In the genomic region with DNA sequence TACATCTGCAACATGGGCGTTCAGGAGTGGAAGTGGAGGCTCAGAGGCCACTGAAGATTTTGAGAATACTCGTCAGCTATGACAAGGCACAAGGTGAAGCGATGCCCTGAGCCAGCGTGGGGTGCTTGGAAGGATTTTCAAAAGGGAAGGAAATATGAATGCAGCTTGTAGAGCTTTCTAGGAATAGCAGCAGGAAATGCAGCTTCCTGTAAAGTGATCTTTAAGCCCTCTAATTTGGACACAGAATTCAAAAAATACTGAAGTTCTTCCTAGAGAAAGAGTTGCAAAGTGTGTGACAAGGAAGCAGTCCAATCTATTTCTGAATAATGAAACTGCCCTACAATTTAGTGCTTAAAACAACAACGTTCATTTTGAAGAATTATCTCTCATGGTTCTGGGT, we compare ENCODE assay signal across 22 cellular contexts. TPM values are rescaled to one million over a fixed set of nuclear protein-coding genes. Genes with fewer than 3 reads are reported as not detected.
A peak's percentile ranks its signal among the peaks of the same experiment; 100 is the strongest.
DNase-seq lines count a peak whose midpoint lies in the region; ATAC-seq, FAIRE-seq and TF ChIP-seq lines count a peak whose summit lies in the region.
"Had no signal": no experiment of that assay in that cellular context is flagged by ENCODE, and none has a peak within 500 bp of the region (broad histone marks: within the 10 kb centered on the region; RNA-seq: fewer than 3 reads in every experiment).

No MANE protein-coding gene starts in this region.

- dilution Hi-C loops in endothelial cell of umbilical vein (cut with MboI; ENCODE audit: extremely low pct_ligation_motif_present, low sequenced_read_pairs): no loop called here

- no peak for TF ChIP-seq CTCF in DND-41 (IDR thresholded peaks at IDR 0.05; ENCODE audit: borderline replicate concordance, extremely low read depth, low read length, poor library complexity, severe bottlenecking)
- no peak for TF ChIP-seq CTCF in OCI-LY3 (IDR thresholded peaks at IDR 0.05; ENCODE audit: low read depth, low read length)
- TF ChIP-seq CTCF in endothelial cell of umbilical vein (IDR thresholded peaks at IDR 0.05; ENCODE audit: extremely low read depth in 1 of 2, insufficient read depth in 1 of 2, low read depth in 1 of 2, low read length in 2 of 2): no peak

- no peaks in the 10 kb centered on the region for H3K27me3 ChIP-seq in BLaER1
- H3K27me3 ChIP-seq in DND-41 (ENCODE audit: insufficient read depth, low read length, poor library complexity): no peaks in the 10 kb centered on the region
- peaks cover under 1% of the 10 kb centered on the region; the same call in 1 of the 2 replicates for H3K27me3 ChIP-seq in OCI-LY3 (ENCODE audit: low read depth, low read length)
- H3K27me3 ChIP-seq in endothelial cell of umbilical vein (ENCODE audit: control insufficient read depth in 2 of 2, insufficient read depth in 2 of 2, low read length in 2 of 2): peaks cover 0 to under 1% of the 10 kb centered on the region in 2 experiments

- BruUV-seq in endothelial cell of umbilical vein (replicated peaks; lab: Mats Ljungman, UMichigan): no TSS peak

- H4K20me1 ChIP-seq in BLaER1 (no peaks in the 10 kb centered on the region), DND-41 (ENCODE audit: insufficient read depth, low read length) (no peaks in the 10 kb centered on the region), OCI-LY3 (ENCODE audit: insufficient read depth, low read length) (no peaks in the 10 kb centered on the region), endothelial cell of umbilical vein (replicated peaks; ENCODE audit: control insufficient read depth, extremely low read depth, insufficient read depth, low read length) (no peaks in the 10 kb centered on the region)

- no peaks in the 10 kb centered on the region for H3K9me1 ChIP-seq in endothelial cell of umbilical vein (replicated peaks; ENCODE audit: control insufficient read depth, extremely low read depth, insufficient read depth, low read length)

- H3K79me2 ChIP-seq in DND-41 (ENCODE audit: insufficient read depth, low read length) (no peaks in the 10 kb centered on the region), OCI-LY3 (ENCODE audit: low read length) (no peaks in the 10 kb centered on the region), endothelial cell of umbilical vein (ENCODE audit: control insufficient read depth, insufficient read depth, low read length) (no peaks in the 10 kb centered on the region)

- DNase-seq in DND-41 (no peak), endothelial cell of umbilical vein (ENCODE audit: low read depth, low spot score) (peak; percentile 12), NCI-H1048 (lab: John Stamatoyannopoulos, UW) (no peak), NCI-H1092 treated with DMSO at 0.1 percent for 48 hours (lab: John Stamatoyannopoulos, UW) (no peak), ureter (ENCODE audit: low spot score) (no peak)
- DNase-seq: activated CD4-positive, alpha-beta T cell treated with anti-CD3 and anti-CD28 coated beads for 4 hours; activated CD8-positive, alpha-beta memory T cell treated with anti-CD3 and anti-CD28 coated beads, Interleukin-2, amount 50 U/mL, for 4 hours; Calu3; caudate nucleus; hypothalamus; NCI-H1417; NCI-H2029 treated with DMSO at 0.1 percent for 48 hours; NCI-H2227 treated with DMSO at 0.1 percent for 48 hours; NCI-H69; nucleus accumbens; SIG-M5; stimulated activated naive CD4-positive, alpha-beta T cell treated with Interleukin-2 at 50 U/mL for 16 hours had no signal

- H3K4me1 ChIP-seq in BLaER1 (peaks cover 30% of the 10 kb centered on the region), DND-41 (ENCODE audit: insufficient read depth, low read length) (peaks cover 8% of the 10 kb centered on the region), OCI-LY3 (ENCODE audit: low read length) (peaks cover 8% of the 10 kb centered on the region), endothelial cell of umbilical vein (ENCODE audit: control insufficient read depth, extremely low read depth, insufficient read depth, low read length) (peaks cover 6% of the 10 kb centered on the region)

- H3K4me2 ChIP-seq in BLaER1: peak overlapping the region; percentile 77
- H3K4me2 ChIP-seq in DND-41 (ENCODE audit: insufficient read depth, low read length): no peak overlapping the region
- no peak overlapping the region for H3K4me2 ChIP-seq in OCI-LY3 (ENCODE audit: low read length)
- no peak overlapping the region for H3K4me2 ChIP-seq in endothelial cell of umbilical vein (ENCODE audit: insufficient read depth, low read length)

- H3K9ac ChIP-seq in BLaER1 (peak overlapping the region; percentile 5; the same call in 1 of the 2 replicates), DND-41 (ENCODE audit: low read depth, low read length) (peak overlapping the region; percentile 21; the same call in 1 of the 2 replicates), OCI-LY3 (ENCODE audit: low read length) (no peak overlapping the region), endothelial cell of umbilical vein (replicated peaks; ENCODE audit: extremely low read depth, insufficient read depth, low read length) (no peak overlapping the region)

- no peak for TF ChIP-seq POLR2A in endothelial cell of umbilical vein (IDR thresholded peaks at IDR 0.05; ENCODE audit: low read depth, low read length)

- no peak for ATAC-seq in DND-41 (ENCODE audit: insufficient read depth, low read depth)

- H3K9me3 ChIP-seq in BLaER1 (no peaks in the 10 kb centered on the region), DND-41 (ENCODE audit: insufficient read depth, low read length, severe bottlenecking) (no peaks in the 10 kb centered on the region), OCI-LY3 (ENCODE audit: insufficient read depth, low read length) (no peaks in the 10 kb centered on the region), endothelial cell of umbilical vein (replicated peaks; ENCODE audit: control insufficient read depth, insufficient read depth, low read length) (no peaks in the 10 kb centered on the region)

- POLR2A ChIA-PET in endothelial cell of umbilical vein (lab: Charles Lee): no interaction called here

- intact Hi-C loops in endothelial cell of umbilical vein (cut with micrococcal nuclease): no loop called here

- CTCF ChIA-PET in endothelial cell of umbilical vein (lab: Charles Lee): interaction anchor here (0.7 kb wide), 1 partner anchor 14 kb away, joined by 3 read pairs; no protein-coding TSS in a partner anchor

- H3K27ac ChIP-seq in BLaER1: peak overlapping the region; percentile 5; the same call in 1 of the 2 replicates
- no peak overlapping the region for H3K27ac ChIP-seq in DND-41 (ENCODE audit: low read length)
- H3K27ac ChIP-seq in OCI-LY3 (ENCODE audit: low read length): no peak overlapping the region
- H3K27ac ChIP-seq in endothelial cell of umbilical vein (ENCODE audit: insufficient read depth, low read depth, low read length): no peak overlapping the region

- peak; percentile 63 for FAIRE-seq in endothelial cell of umbilical vein (lab: Jason Lieb, UNC)
- FAIRE-seq: H1, RCC 7860 had no signal

- H3K36me3 ChIP-seq in BLaER1: no peaks in the 10 kb centered on the region
- H3K36me3 ChIP-seq in DND-41 (ENCODE audit: insufficient read depth, low read length): no peaks in the 10 kb centered on the region
- no peaks in the 10 kb centered on the region for H3K36me3 ChIP-seq in OCI-LY3 (replicated peaks; ENCODE audit: low read depth, low read length)
- H3K36me3 ChIP-seq in endothelial cell of umbilical vein (ENCODE audit: control insufficient read depth in 2 of 2, extremely low read depth in 1 of 2, insufficient read depth in 2 of 2, low read length in 2 of 2): no peaks in the 10 kb centered on the region

- H2AFZ ChIP-seq in DND-41 (ENCODE audit: low read depth, low read length) (0 out of 2 replicates have a peak overlapping the region, but pooled peaks have one; percentile 33), OCI-LY3 (ENCODE audit: low read depth, low read length) (peak overlapping the region; percentile 46), endothelial cell of umbilical vein (ENCODE audit: low read depth, low read length) (no peak overlapping the region)

- H3K4me3 ChIP-seq in BLaER1 (no peak overlapping the region), DND-41 (ENCODE audit: low read depth in 1 of 2, low read length in 2 of 2) (no peak overlapping the region), OCI-LY3 (ENCODE audit: low read length) (no peak overlapping the region), endothelial cell of umbilical vein (replicated peaks in 1 of 3; ENCODE audit: insufficient read depth in 1 of 3, low read depth in 1 of 3, low read length in 3 of 3) (no peak overlapping the region)

TF ChIP-seq in endothelial cell of umbilical vein, 7 proteins besides CTCF, POLR2A, EP300 and RAD21 (continues in another document):
- TF ChIP-seq JUN (IDR thresholded peaks at IDR 0.05; ENCODE audit: borderline replicate concordance, insufficient read depth, insufficient read length, low read depth) (no peak), MYC (IDR thresholded peaks at IDR 0.05; ENCODE audit: low read depth, low read length) (no peak)

RNA-seq across cellular contexts. Expression of gene C1S, which starts 13.2 kb away (rescaled TPM):
- total RNA-seq in endothelial cell of umbilical vein (0.38 and 0.83 TPM in 2 replicates), ureter (293 TPM)
- 0.16 and 0.32 TPM in 2 replicates for polyA plus RNA-seq in endothelial cell of umbilical vein
- 0.09 and 0.21 TPM in 2 replicates for polyA plus RNA-seq in endothelial cell of umbilical vein (2011; cell fraction: cytosol; rRNA removed)
- polyA plus RNA-seq in endothelial cell of umbilical vein (2011; cell fraction: nucleus; rRNA removed): 2.5 and 2.8 TPM in 2 replicates
- 0.63 and 0.98 TPM in 2 replicates for polyA plus RNA-seq in endothelial cell of umbilical vein (2012)
- 0.55 and 1.3 TPM in 2 replicates for polyA minus RNA-seq in endothelial cell of umbilical vein
- 2.6 TPM for polyA minus RNA-seq in endothelial cell of umbilical vein (2011; cell fraction: cytosol; rRNA and poly(A)+ RNA removed)
- polyA minus RNA-seq in endothelial cell of umbilical vein (2011; cell fraction: nucleus; rRNA and poly(A)+ RNA removed): 0.58 and 1.4 TPM in 2 replicates
- polyA plus RNA-seq: CD14-positive monocyte had no signal

RNA-seq across cellular contexts. Expression of gene LPCAT3, which starts 29.0 kb away (rescaled TPM):
- total RNA-seq in endothelial cell of umbilical vein (29.3 and 29.5 TPM in 2 replicates), ureter (95.9 TPM)
- polyA plus RNA-seq in endothelial cell of umbilical vein: 36.0 and 37.1 TPM in 2 replicates
- 26.7 and 28.1 TPM in 2 replicates for polyA plus RNA-seq in endothelial cell of umbilical vein (2011; cell fraction: cytosol; rRNA removed)
- polyA plus RNA-seq in endothelial cell of umbilical vein (2011; cell fraction: nucleus; rRNA removed): 38.6 and 44.9 TPM in 2 replicates
- 24.6 and 27.9 TPM in 2 replicates for polyA plus RNA-seq in endothelial cell of umbilical vein (2012)
- polyA minus RNA-seq in endothelial cell of umbilical vein: 42.7 and 48.0 TPM in 2 replicates
- 32.2 TPM for polyA minus RNA-seq in endothelial cell of umbilical vein (2011; cell fraction: cytosol; rRNA and poly(A)+ RNA removed)
- 22.0 and 28.3 TPM in 2 replicates for polyA minus RNA-seq in endothelial cell of umbilical vein (2011; cell fraction: nucleus; rRNA and poly(A)+ RNA removed)

RNA-seq across cellular contexts. Expression of gene C1R, which starts 44.9 kb away (rescaled TPM):
- 3.1 and 3.6 TPM in 2 replicates for total RNA-seq in endothelial cell of umbilical vein
- polyA plus RNA-seq in endothelial cell of umbilical vein: 5.1 and 5.8 TPM in 2 replicates
- polyA plus RNA-seq in endothelial cell of umbilical vein (2011; cell fraction: cytosol; rRNA removed): 3.4 and 3.9 TPM in 2 replicates
- 2.6 and 3.6 TPM in 2 replicates for polyA plus RNA-seq in endothelial cell of umbilical vein (2011; cell fraction: nucleus; rRNA removed)
- 2.7 and 2.8 TPM in 2 replicates for polyA plus RNA-seq in endothelial cell of umbilical vein (2012)
- polyA minus RNA-seq in endothelial cell of umbilical vein: 2.4 and 4.1 TPM in 2 replicates
- 1.4 TPM for polyA minus RNA-seq in endothelial cell of umbilical vein (2011; cell fraction: cytosol; rRNA and poly(A)+ RNA removed)
- polyA minus RNA-seq in endothelial cell of umbilical vein (2011; cell fraction: nucleus; rRNA and poly(A)+ RNA removed): 0.53 and 2.5 TPM in 2 replicates
- total RNA-seq in ureter: 455 TPM

Comparison
In these comparisons a context has a peak if more than half of its experiments do, and no peak if none do; other contexts are left out.
1. H3K9ac ChIP-seq: peak in BLaER1 (single experiment) and DND-41 (single experiment); none in OCI-LY3 (single experiment) and endothelial cell of umbilical vein (single experiment).
2. RNA of gene C1S, which starts 13.2 kb away (total RNA-seq): 293 TPM in ureter (single experiment); 0.38 to 0.83 TPM in endothelial cell of umbilical vein; every median in the first group is over 100 times any median in the second.
3. RNA of gene C1R, which starts 44.9 kb away (total RNA-seq): 455 TPM in ureter (single experiment); 3.1 to 3.6 TPM in endothelial cell of umbilical vein; every median in the first group is over 10 times any median in the second.